ENCODE assay signal across 31 cellular contexts in genomic region chr2:60621688-60622429, GRCh38.
"Had no signal": no experiment of that assay in that cellular context is flagged by ENCODE, and none has a peak within 500 bp of the region (broad histone marks: within the 10 kb centered on the region; RNA-seq: fewer than 3 reads in every experiment).

No MANE protein-coding gene starts in this region.

- H3K27me3 ChIP-seq: brain microvascular endothelial cell had no signal

- ATAC-seq: activated CD8-positive, alpha-beta memory T cell treated with anti-CD3 and anti-CD28 coated beads, Interleukin-2, amount 10 ng/mL, durations not matched to agents 7 days and 5 days; activated naive CD8-positive, alpha-beta T cell treated with anti-CD3 and anti-CD28 coated beads, Interleukin-2, amount 50 U/mL, for 24 hours; Panc1; SK-N-SH treated with all-trans-retinoic acid at 6 μM for 48 hours; T-cell; T-helper 17 cell had no signal

- H3K27ac ChIP-seq: brain microvascular endothelial cell, WERI-Rb-1 had no signal

- H3K27ac Mint-ChIP-seq: activated CD4-positive, alpha-beta memory T cell treated with anti-CD3 and anti-CD28 coated beads, Interleukin-2, amount 10 ng/mL, durations not matched to agents 7 days and 5 days; activated CD8-positive, alpha-beta memory T cell treated with anti-CD3 and anti-CD28 coated beads, Interleukin-2, amount 10 ng/mL, durations not matched to agents 7 days and 5 days; activated naive CD4-positive, alpha-beta T cell treated with anti-CD3 and anti-CD28 coated beads, Interleukin-2, amount 10 ng/mL, durations not matched to agents 7 days and 5 days; activated naive CD8-positive, alpha-beta T cell; activated naive CD8-positive, alpha-beta T cell treated with anti-CD3 and anti-CD28 coated beads, Interleukin-2, amount 50 U/mL, for 24 hours; T-cell; T-helper 17 cell had no signal

- FAIRE-seq: colon had no signal

- H3K36me3 ChIP-seq: brain microvascular endothelial cell, WERI-Rb-1 had no signal

- H3K9me3 Mint-ChIP-seq: activated CD4-positive, alpha-beta memory T cell treated with anti-CD3 and anti-CD28 coated beads, Interleukin-2, amount 10 ng/mL, durations not matched to agents 7 days and 5 days; activated naive CD4-positive, alpha-beta T cell treated with anti-CD3 and anti-CD28 coated beads, Interleukin-2, amount 10 ng/mL, durations not matched to agents 7 days and 5 days; activated naive CD8-positive, alpha-beta T cell treated with anti-CD3 and anti-CD28 coated beads, Interleukin-2, amount 50 U/mL, for 24 hours; T-cell had no signal

- DNase-seq: activated CD4-positive, alpha-beta memory T cell treated with anti-CD3 and anti-CD28 coated beads, Interleukin-2, amount 10 ng/mL, durations not matched to agents 7 days and 5 days; activated CD4-positive, alpha-beta T cell treated with anti-CD3 and anti-CD28 coated beads for 1 hour; activated CD4-positive, alpha-beta T cell treated with anti-CD3 and anti-CD28 coated beads for 48 hours; activated CD4-positive, CD25-positive, alpha-beta regulatory T cell; activated CD8-positive, alpha-beta memory T cell treated with anti-CD3 and anti-CD28 coated beads for 24 hours; activated CD8-positive, alpha-beta memory T cell treated with anti-CD3 and anti-CD28 coated beads, Interleukin-2, amount 10 ng/mL, durations not matched to agents 7 days and 5 days; activated CD8-positive, alpha-beta memory T cell treated with anti-CD3 and anti-CD28 coated beads, Interleukin-2, amount 50 U/mL, for 48 hours; activated effector memory CD4-positive, alpha-beta T cell treated with Interleukin-2 at 50 U/mL for 16 hours; activated naive CD4-positive, alpha-beta T cell treated with anti-CD3 and anti-CD28 coated beads, Interleukin-2, amount 10 ng/mL, durations not matched to agents 7 days and 5 days; activated naive CD8-positive, alpha-beta T cell treated with anti-CD3 and anti-CD28 coated beads, Interleukin-2, amount 50 U/mL, for 24 hours; activated T-cell treated with anti-CD3 and anti-CD28 coated beads, Interleukin-2, amount 50 U/mL, for 48 hours; anterior cingulate cortex; brain microvascular endothelial cell; central memory CD4-positive, alpha-beta T cell; Karpas-422; NCI-H1105; NCI-H1417 treated with DMSO at 0.1 percent for 48 hours; NCI-H187 treated with DMSO at 0.1 percent for 48 hours; NCI-H2081; NCI-H2171 treated with DMSO at 0.1 percent for 48 hours; NCI-H345; NCI-H524 treated with DMSO at 0.1 percent for 48 hours; SHP77; T-cell; T-helper 17 cell; T-helper 9 cell; WERI-Rb-1 had no signal

- H3K36me3 Mint-ChIP-seq: activated CD8-positive, alpha-beta memory T cell treated with anti-CD3 and anti-CD28 coated beads, Interleukin-2, amount 10 ng/mL, durations not matched to agents 7 days and 5 days; activated naive CD4-positive, alpha-beta T cell treated with anti-CD3 and anti-CD28 coated beads, Interleukin-2, amount 10 ng/mL, durations not matched to agents 7 days and 5 days; activated naive CD8-positive, alpha-beta T cell; T-cell had no signal

- H3K4me3 Mint-ChIP-seq: activated CD4-positive, alpha-beta memory T cell treated with anti-CD3 and anti-CD28 coated beads, Interleukin-2, amount 10 ng/mL, durations not matched to agents 7 days and 5 days; activated CD8-positive, alpha-beta memory T cell treated with anti-CD3 and anti-CD28 coated beads, Interleukin-2, amount 10 ng/mL, durations not matched to agents 7 days and 5 days; activated naive CD4-positive, alpha-beta T cell treated with anti-CD3 and anti-CD28 coated beads, Interleukin-2, amount 10 ng/mL, durations not matched to agents 7 days and 5 days; activated naive CD8-positive, alpha-beta T cell; activated naive CD8-positive, alpha-beta T cell treated with anti-CD3 and anti-CD28 coated beads, Interleukin-2, amount 50 U/mL, for 24 hours; T-cell; T-helper 17 cell had no signal

- H3K4me1 Mint-ChIP-seq: activated CD4-positive, alpha-beta memory T cell treated with anti-CD3 and anti-CD28 coated beads, Interleukin-2, amount 10 ng/mL, durations not matched to agents 7 days and 5 days; activated CD8-positive, alpha-beta memory T cell treated with anti-CD3 and anti-CD28 coated beads, Interleukin-2, amount 10 ng/mL, durations not matched to agents 7 days and 5 days; activated naive CD4-positive, alpha-beta T cell treated with anti-CD3 and anti-CD28 coated beads, Interleukin-2, amount 10 ng/mL, durations not matched to agents 7 days and 5 days; activated naive CD8-positive, alpha-beta T cell treated with anti-CD3 and anti-CD28 coated beads, Interleukin-2, amount 50 U/mL, for 24 hours; T-cell had no signal
